ENCODE assay signal across 19 cellular contexts in the genomic region with DNA sequence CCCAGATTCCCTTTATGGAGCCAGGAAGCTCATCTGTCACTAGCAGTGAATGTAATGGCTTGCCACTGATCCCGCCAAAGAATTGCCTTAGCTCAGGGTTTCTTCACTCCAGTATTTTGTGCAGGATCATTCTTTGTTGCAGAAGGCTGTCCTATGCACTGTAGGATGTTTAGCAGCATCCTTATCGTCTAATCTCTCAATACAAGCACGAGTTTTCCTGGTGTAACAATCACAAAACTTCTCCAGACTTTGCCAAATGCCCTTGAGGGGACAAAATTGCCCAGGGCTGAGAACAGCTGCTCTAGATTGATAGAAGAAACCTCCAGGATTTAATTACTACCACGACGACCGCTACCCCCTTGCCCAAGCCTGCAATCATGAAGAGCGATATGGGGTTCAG. TPM values are rescaled to one million over a fixed set of nuclear protein-coding genes. Genes with fewer than 3 reads are reported as not detected.
A peak's percentile ranks its signal among the peaks of the same experiment; 100 is the strongest.
DNase-seq lines count a peak whose midpoint lies in the region; ATAC-seq and TF ChIP-seq lines count a peak whose summit lies in the region.
"Had no signal": no experiment of that assay in that cellular context is flagged by ENCODE, and none has a peak within 500 bp of the region (broad histone marks: within the 10 kb centered on the region; RNA-seq: fewer than 3 reads in every experiment).

No MANE protein-coding gene starts in this region.

- H3K27me3 ChIP-seq in SJCRH30 = no peaks in the 10 kb centered on the region
- no peaks in the 10 kb centered on the region for H3K27me3 ChIP-seq in esophagus muscularis mucosa
- H3K27me3 ChIP-seq: BLaER1 had no signal

- H3K4me1 ChIP-seq in SJCRH30 (peaks cover 6% of the 10 kb centered on the region; the same call in 1 of the 2 replicates), esophagus muscularis mucosa (peaks cover 0 to 5% (median 0%) of the 10 kb centered on the region in 4 donors)
- H3K4me1 ChIP-seq: BLaER1, Caco-2 had no signal

- no peak for TF ChIP-seq EP300 in esophagus muscularis mucosa (IDR thresholded peaks at IDR 0.05)

- WGBS in esophagus muscularis mucosa = 77% methylated on average over 7 of the region's 7 CpGs

- intact Hi-C loops in esophagus muscularis mucosa (cut with DNase I) = loop anchor here (10.0 kb wide), 1 partner anchor 230 kb away; no protein-coding TSS in a partner anchor

- TF ChIP-seq POLR2A in esophagus muscularis mucosa (IDR thresholded peaks at IDR 0.05; ENCODE audit: low read depth) = no peak

- H3K9me3 ChIP-seq in SJCRH30 (replicated peaks) = no peaks in the 10 kb centered on the region
- H3K9me3 ChIP-seq in esophagus muscularis mucosa = no peaks in the 10 kb centered on the region
- H3K9me3 ChIP-seq: BLaER1, Caco-2 had no signal

- H3K36me3 ChIP-seq in SJCRH30 (no peaks in the 10 kb centered on the region), esophagus muscularis mucosa (no peaks in the 10 kb centered on the region)
- H3K36me3 ChIP-seq: BLaER1 had no signal

- H3K4me3 ChIP-seq in SJCRH30 (no peak overlapping the region), esophagus muscularis mucosa (no peak overlapping the region)
- H3K4me3 ChIP-seq: BLaER1 had no signal

- DNase-seq in DMS 273 (lab: John Stamatoyannopoulos, UW; ENCODE audit: unreplicated experiment) (peak; percentile 14), DMS 273 treated with DMSO at 0.1 percent for 48 hours (lab: John Stamatoyannopoulos, UW) (no peak), SJCRH30 (peak; percentile 13 to 42), esophagus muscularis mucosa (ENCODE audit: extremely low spot score) (peak; percentile 39)
- DNase-seq: Caco-2; CD4-positive, CD25-positive, alpha-beta regulatory T cell; CD8-positive, alpha-beta T cell; DMS53; DMS79 treated with DMSO at 0.1 percent for 48 hours; H7; HCEC 1CT had no signal

- H3K27ac ChIP-seq in SJCRH30 (no peak overlapping the region), esophagus muscularis mucosa (replicated peaks in 1 of 4) (no peak overlapping the region)
- H3K27ac ChIP-seq: 22Rv1, BLaER1, C4-2B had no signal

- ATAC-seq in GM18502 (IDR thresholded peaks at IDR 0.05; ENCODE audit: poor library complexity, unreplicated experiment) = no peak
- ATAC-seq in GM21723 (IDR thresholded peaks at IDR 0.05; ENCODE audit: unreplicated experiment) = no peak
- no peak for ATAC-seq in GM18873 (IDR thresholded peaks at IDR 0.05; ENCODE audit: low FRiP score, unreplicated experiment)
- no peak for ATAC-seq in GM21381 (IDR thresholded peaks at IDR 0.05; ENCODE audit: unreplicated experiment)
- ATAC-seq: CD8-positive, alpha-beta T cell had no signal

- TF ChIP-seq CTCF in esophagus muscularis mucosa (IDR thresholded peaks at IDR 0.05) = no peak

RNA-seq across cellular contexts. Expression of gene SHQ1, which starts 6.8 kb away (rescaled TPM):
- 14.0 and 14.1 TPM in 2 replicates for total RNA-seq in SJCRH30 (2014; rRNA removed; shearing (Covaris generic))
- 10 to 100 TPM in 3 of 4 donors, 1 to 10 TPM in 1; 8.7 to 19.9 (median 12.4) TPM for total RNA-seq in esophagus muscularis mucosa

RNA-seq across cellular contexts. Expression of gene GXYLT2, which starts 32.8 kb away (rescaled TPM):
- 7.0 and 7.2 TPM in 2 replicates for total RNA-seq in SJCRH30 (2014; rRNA removed; shearing (Covaris generic))
- total RNA-seq in esophagus muscularis mucosa = 1 to 10 TPM; 5.0 to 9.8 (median 7.6) TPM
- total RNA-seq: B cell; CD8-positive, alpha-beta T cell had no signal
